Comparison of ENCODE assay signal across 34 cellular contexts in genomic region chrX:148228521-148228920, GRCh38.
"Had no signal": no experiment of that assay in that cellular context is flagged by ENCODE, and none has a peak within 500 bp of the region (broad histone marks: within the 10 kb centered on the region; RNA-seq: fewer than 3 reads in every experiment).

No MANE protein-coding gene starts in this region.

- ATAC-seq: activated CD8-positive, alpha-beta memory T cell treated with anti-CD3 and anti-CD28 coated beads, Interleukin-2, amount 10 ng/mL, durations not matched to agents 7 days and 5 days; activated CD8-positive, alpha-beta T cell treated with anti-CD3 and anti-CD28 coated beads, Interleukin-2, amount 10 ng/mL, durations not matched to agents 7 days and 5 days; activated naive CD8-positive, alpha-beta T cell treated with anti-CD3 and anti-CD28 coated beads, Interleukin-2, amount 50 U/mL, for 24 hours; body of pancreas had no signal

- H3K36me3 Mint-ChIP-seq: activated CD8-positive, alpha-beta memory T cell treated with anti-CD3 and anti-CD28 coated beads, Interleukin-2, amount 10 ng/mL, durations not matched to agents 7 days and 5 days; activated naive CD4-positive, alpha-beta T cell treated with anti-CD3 and anti-CD28 coated beads, Interleukin-2, amount 10 ng/mL, durations not matched to agents 7 days and 5 days; activated naive CD8-positive, alpha-beta T cell had no signal

- DNase-seq: activated B cell treated with CpG ODN at 0.5 μM for 24 hours; activated CD4-positive, alpha-beta memory T cell treated with anti-CD3 and anti-CD28 coated beads, Interleukin-2, amount 10 ng/mL, durations not matched to agents 7 days and 5 days; activated CD4-positive, alpha-beta T cell treated with anti-CD3 and anti-CD28 coated beads for 4 hours; activated CD4-positive, alpha-beta T cell treated with anti-CD3 and anti-CD28 coated beads, Interleukin-2, amount 10 ng/mL, durations not matched to agents 24 days and 14 days; activated CD4-positive, alpha-beta T cell treated with anti-CD3 and anti-CD28 coated beads, Interleukin-2, amount 50 U/mL, for 1 hour; activated CD4-positive, alpha-beta T cell treated with anti-CD3 and anti-CD28 coated beads, Interleukin-2, amount 50 U/mL, for 4 hours; activated CD4-positive, CD25-positive, alpha-beta regulatory T cell treated with anti-CD3 and anti-CD28 coated beads, Interleukin-2, amount 50 U/mL, for 72 hours; activated CD8-positive, alpha-beta memory T cell treated with anti-CD3 and anti-CD28 coated beads for 24 hours; activated CD8-positive, alpha-beta memory T cell treated with anti-CD3 and anti-CD28 coated beads, Interleukin-2, amount 10 ng/mL, durations not matched to agents 7 days and 5 days; activated CD8-positive, alpha-beta memory T cell treated with anti-CD3 and anti-CD28 coated beads, Interleukin-2, amount 50 U/mL, for 48 hours; activated CD8-positive, alpha-beta T cell treated with anti-CD3 and anti-CD28 coated beads, Interleukin-2, amount 10 ng/mL, durations not matched to agents 7 days and 5 days; activated effector memory CD4-positive, alpha-beta T cell treated with Interleukin-2 at 50 U/mL for 16 hours; activated gamma-delta T cell; activated naive CD4-positive, alpha-beta T cell treated with anti-CD3 and anti-CD28 coated beads, Interleukin-2, amount 10 ng/mL, durations not matched to agents 7 days and 5 days; activated naive CD4-positive, alpha-beta T cell treated with Interleukin-2 at 50 U/mL for 16 hours; activated naive CD8-positive, alpha-beta T cell treated with anti-CD3 and anti-CD28 coated beads, Interleukin-2, amount 10 ng/mL, durations not matched to agents 7 days and 5 days; activated naive CD8-positive, alpha-beta T cell treated with anti-CD3 and anti-CD28 coated beads, Interleukin-2, amount 50 U/mL, for 24 hours; activated T-cell treated with anti-CD3 and anti-CD28 coated beads, Interleukin-2, amount 50 U/mL, for 24 hours; activated T-cell treated with anti-CD3 and anti-CD28 coated beads, Interleukin-2, amount 50 U/mL, for 48 hours; amygdala; anterior cingulate cortex; body of pancreas; brain microvascular endothelial cell; central memory CD4-positive, alpha-beta T cell; T-helper 1 cell; T-helper 2 cell; T-helper 9 cell had no signal

- H3K4me1 Mint-ChIP-seq: activated B cell treated with CpG ODN at 0.5 μM for 24 hours; activated CD4-positive, alpha-beta memory T cell treated with anti-CD3 and anti-CD28 coated beads, Interleukin-2, amount 10 ng/mL, durations not matched to agents 7 days and 5 days; activated CD4-positive, alpha-beta T cell treated with anti-CD3 and anti-CD28 coated beads, Interleukin-2, amount 10 ng/mL, durations not matched to agents 24 days and 14 days; activated CD8-positive, alpha-beta memory T cell treated with anti-CD3 and anti-CD28 coated beads, Interleukin-2, amount 10 ng/mL, durations not matched to agents 7 days and 5 days; activated naive CD4-positive, alpha-beta T cell treated with anti-CD3 and anti-CD28 coated beads, Interleukin-2, amount 10 ng/mL, durations not matched to agents 7 days and 5 days had no signal

- H3K27me3 Mint-ChIP-seq: activated B cell treated with CpG ODN at 0.5 μM for 24 hours; activated CD4-positive, alpha-beta memory T cell treated with anti-CD3 and anti-CD28 coated beads, Interleukin-2, amount 10 ng/mL, durations not matched to agents 7 days and 5 days; activated CD4-positive, alpha-beta T cell treated with anti-CD3 and anti-CD28 coated beads, Interleukin-2, amount 10 ng/mL, durations not matched to agents 24 days and 14 days; activated CD8-positive, alpha-beta memory T cell treated with anti-CD3 and anti-CD28 coated beads, Interleukin-2, amount 10 ng/mL, durations not matched to agents 7 days and 5 days; activated naive CD4-positive, alpha-beta T cell treated with anti-CD3 and anti-CD28 coated beads, Interleukin-2, amount 10 ng/mL, durations not matched to agents 7 days and 5 days; activated naive CD4-positive, alpha-beta T cell treated with anti-CD3 and anti-CD28 coated beads, Interleukin-2, amount 50 U/mL, for 24 hours; activated naive CD8-positive, alpha-beta T cell; activated naive CD8-positive, alpha-beta T cell treated with anti-CD3 and anti-CD28 coated beads, Interleukin-2, amount 10 ng/mL, durations not matched to agents 7 days and 5 days; activated naive CD8-positive, alpha-beta T cell treated with anti-CD3 and anti-CD28 coated beads, Interleukin-2, amount 50 U/mL, for 24 hours had no signal

- H3K9me3 Mint-ChIP-seq: activated B cell treated with CpG ODN at 0.5 μM for 24 hours; activated CD4-positive, alpha-beta memory T cell treated with anti-CD3 and anti-CD28 coated beads, Interleukin-2, amount 10 ng/mL, durations not matched to agents 7 days and 5 days; activated naive CD4-positive, alpha-beta T cell treated with anti-CD3 and anti-CD28 coated beads, Interleukin-2, amount 10 ng/mL, durations not matched to agents 7 days and 5 days; activated naive CD4-positive, alpha-beta T cell treated with anti-CD3 and anti-CD28 coated beads, Interleukin-2, amount 50 U/mL, for 24 hours; activated naive CD8-positive, alpha-beta T cell treated with anti-CD3 and anti-CD28 coated beads, Interleukin-2, amount 50 U/mL, for 24 hours; activated T-cell treated with anti-CD3 and anti-CD28 coated beads, Interleukin-2, amount 50 U/mL, for 24 hours had no signal

- H3K4me1 ChIP-seq: ascending aorta, body of pancreas, breast epithelium had no signal

- H3K4me3 ChIP-seq: ascending aorta, body of pancreas, breast epithelium had no signal

- H3K9me3 ChIP-seq: ascending aorta, body of pancreas had no signal

- H3K4me3 Mint-ChIP-seq: activated B cell treated with CpG ODN at 0.5 μM for 24 hours; activated CD4-positive, alpha-beta memory T cell treated with anti-CD3 and anti-CD28 coated beads, Interleukin-2, amount 10 ng/mL, durations not matched to agents 7 days and 5 days; activated CD4-positive, alpha-beta T cell treated with anti-CD3 and anti-CD28 coated beads, Interleukin-2, amount 10 ng/mL, durations not matched to agents 24 days and 14 days; activated CD8-positive, alpha-beta memory T cell treated with anti-CD3 and anti-CD28 coated beads, Interleukin-2, amount 10 ng/mL, durations not matched to agents 7 days and 5 days; activated CD8-positive, alpha-beta T cell treated with anti-CD3 and anti-CD28 coated beads, Interleukin-2, amount 10 ng/mL, durations not matched to agents 7 days and 5 days; activated naive CD4-positive, alpha-beta T cell treated with anti-CD3 and anti-CD28 coated beads, Interleukin-2, amount 10 ng/mL, durations not matched to agents 7 days and 5 days; activated naive CD4-positive, alpha-beta T cell treated with anti-CD3 and anti-CD28 coated beads, Interleukin-2, amount 50 U/mL, for 24 hours; activated naive CD8-positive, alpha-beta T cell; activated naive CD8-positive, alpha-beta T cell treated with anti-CD3 and anti-CD28 coated beads, Interleukin-2, amount 10 ng/mL, durations not matched to agents 7 days and 5 days; activated naive CD8-positive, alpha-beta T cell treated with anti-CD3 and anti-CD28 coated beads, Interleukin-2, amount 50 U/mL, for 24 hours; activated T-cell treated with anti-CD3 and anti-CD28 coated beads, Interleukin-2, amount 50 U/mL, for 24 hours; T-helper 1 cell treated with Interleukin-12 subunit alpha and Interleukin-12 subunit beta and Interleukin-4 antibody, amounts not matched to agents 30 μg/mL and 1 μg/mL, for 36 hours; T-helper 2 cell treated with Interferon-gamma antibody and Interleukin-4, amounts not matched to agents 5 μg/mL and 100 μg/mL, for 36 hours had no signal

- H3K27ac Mint-ChIP-seq: activated B cell treated with CpG ODN at 0.5 μM for 24 hours; activated CD4-positive, alpha-beta memory T cell treated with anti-CD3 and anti-CD28 coated beads, Interleukin-2, amount 10 ng/mL, durations not matched to agents 7 days and 5 days; activated CD4-positive, alpha-beta T cell treated with anti-CD3 and anti-CD28 coated beads, Interleukin-2, amount 10 ng/mL, durations not matched to agents 24 days and 14 days; activated CD8-positive, alpha-beta memory T cell treated with anti-CD3 and anti-CD28 coated beads, Interleukin-2, amount 10 ng/mL, durations not matched to agents 7 days and 5 days; activated CD8-positive, alpha-beta T cell treated with anti-CD3 and anti-CD28 coated beads, Interleukin-2, amount 10 ng/mL, durations not matched to agents 7 days and 5 days; activated naive CD4-positive, alpha-beta T cell treated with anti-CD3 and anti-CD28 coated beads, Interleukin-2, amount 10 ng/mL, durations not matched to agents 7 days and 5 days; activated naive CD4-positive, alpha-beta T cell treated with anti-CD3 and anti-CD28 coated beads, Interleukin-2, amount 50 U/mL, for 24 hours; activated naive CD8-positive, alpha-beta T cell; activated naive CD8-positive, alpha-beta T cell treated with anti-CD3 and anti-CD28 coated beads, Interleukin-2, amount 10 ng/mL, durations not matched to agents 7 days and 5 days; activated naive CD8-positive, alpha-beta T cell treated with anti-CD3 and anti-CD28 coated beads, Interleukin-2, amount 50 U/mL, for 24 hours; activated T-cell treated with anti-CD3 and anti-CD28 coated beads, Interleukin-2, amount 50 U/mL, for 24 hours; activated T-helper 2 cell treated with anti-CD3 and anti-CD28 coated beads, Interferon-gamma antibody, Interleukin-2, Interleukin-4, amounts not matched to agents 10 μg/mL and 5 μg/mL and 100 μg/mL, durations not matched to agents 14 hours and 24 hours and 36 hours; T-helper 1 cell treated with Interleukin-12 subunit alpha and Interleukin-12 subunit beta and Interleukin-4 antibody, amounts not matched to agents 30 μg/mL and 1 μg/mL, for 36 hours; T-helper 2 cell treated with Interferon-gamma antibody and Interleukin-4, amounts not matched to agents 5 μg/mL and 100 μg/mL, for 36 hours had no signal

- H3K36me3 ChIP-seq: ascending aorta, brain microvascular endothelial cell, breast epithelium had no signal

- H3K27me3 ChIP-seq: ascending aorta, body of pancreas, brain microvascular endothelial cell, breast epithelium had no signal
